Comparison of ENCODE assay signal across 8 cellular contexts in the genomic region with DNA sequence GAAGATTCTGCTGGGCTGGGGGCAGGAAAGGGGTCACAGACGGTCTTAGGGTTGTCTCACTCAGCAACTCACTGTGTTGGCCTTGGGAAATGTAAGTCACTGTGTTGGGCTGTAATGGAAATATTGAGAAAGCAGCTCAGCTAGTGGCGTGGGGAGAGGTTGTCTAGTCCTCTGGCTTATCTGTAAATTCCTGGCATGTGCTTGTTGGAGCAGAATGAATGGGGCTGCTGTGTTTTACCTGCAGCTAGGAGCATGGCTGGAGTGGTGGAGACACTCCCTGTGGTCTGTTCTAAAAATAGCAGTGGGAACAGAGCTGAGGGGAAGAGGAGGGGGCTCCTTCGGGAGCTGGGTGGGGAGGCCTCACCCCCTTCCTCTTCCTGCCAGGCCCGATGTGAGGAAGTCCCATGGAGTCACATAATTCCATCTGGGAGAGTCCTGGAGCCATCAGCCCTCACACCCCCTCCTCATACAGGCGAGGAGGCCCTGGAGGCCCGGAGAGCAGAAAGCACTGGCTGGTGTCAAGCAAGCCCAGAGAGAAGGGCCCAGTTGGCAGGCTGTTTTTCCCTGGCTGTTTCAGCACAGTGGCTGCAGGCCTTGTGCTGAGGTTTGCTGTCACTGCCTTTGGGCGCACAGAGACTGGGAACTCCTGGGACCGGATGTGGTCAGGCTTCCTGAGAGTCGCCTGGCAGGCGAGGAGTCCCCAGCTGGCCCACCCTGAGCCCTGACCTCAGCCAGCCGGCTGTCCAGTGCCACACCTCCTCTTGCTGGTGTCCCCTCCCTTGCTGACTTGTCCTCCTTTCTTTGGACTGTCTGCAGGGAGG.
DNase-seq lines count a peak whose midpoint lies in the region; ATAC-seq and TF ChIP-seq lines count a peak whose summit lies in the region.

No MANE protein-coding gene starts in this region.

- H3K4me3 Mint-ChIP-seq in activated T-helper 2 cell treated with anti-CD3 and anti-CD28 coated beads, Interferon-gamma antibody, Interleukin-2, Interleukin-4, amounts not matched to agents 10 μg/mL and 5 μg/mL and 100 μg/mL, durations not matched to agents 14 hours and 24 hours and 36 hours (ENCODE audit: low read depth), result no peak overlapping the region
- no peak overlapping the region for H3K4me3 Mint-ChIP-seq in progenitor cell of endocrine pancreas (ENCODE audit: low read depth)

- no peaks in the 10 kb centered on the region for H3K27me3 Mint-ChIP-seq in activated T-helper 2 cell treated with anti-CD3 and anti-CD28 coated beads, Interferon-gamma antibody, Interleukin-2, Interleukin-4, amounts not matched to agents 10 μg/mL and 5 μg/mL and 100 μg/mL, durations not matched to agents 14 hours and 24 hours and 36 hours (ENCODE audit: low read depth)
- H3K27me3 Mint-ChIP-seq in progenitor cell of endocrine pancreas, result no peaks in the 10 kb centered on the region

- no peaks in the 10 kb centered on the region for H3K9me3 Mint-ChIP-seq in activated T-helper 2 cell treated with anti-CD3 and anti-CD28 coated beads, Interferon-gamma antibody, Interleukin-2, Interleukin-4, amounts not matched to agents 10 μg/mL and 5 μg/mL and 100 μg/mL, durations not matched to agents 14 hours and 24 hours and 36 hours
- H3K9me3 Mint-ChIP-seq in progenitor cell of endocrine pancreas (ENCODE audit: low read depth), result no peaks in the 10 kb centered on the region

- peaks cover 37% of the 10 kb centered on the region for H3K36me3 Mint-ChIP-seq in activated T-helper 2 cell treated with anti-CD3 and anti-CD28 coated beads, Interferon-gamma antibody, Interleukin-2, Interleukin-4, amounts not matched to agents 10 μg/mL and 5 μg/mL and 100 μg/mL, durations not matched to agents 14 hours and 24 hours and 36 hours (ENCODE audit: low read depth)
- H3K36me3 Mint-ChIP-seq in progenitor cell of endocrine pancreas (ENCODE audit: insufficient read depth), result no peaks in the 10 kb centered on the region

- intact Hi-C loops in activated T-helper 2 cell treated with anti-CD3 and anti-CD28 coated beads, Interferon-gamma antibody, Interleukin-2, Interleukin-4, amounts not matched to agents 10 μg/mL and 5 μg/mL and 100 μg/mL, durations not matched to agents 14 hours and 24 hours and 36 hours (cut with micrococcal nuclease), result loop anchor here (1.0 kb wide), 2 partner anchors 25 to 31 kb away; no protein-coding TSS in a partner anchor
- intact Hi-C loops in cardiac septum (cut with DNase I), result loop anchor here (5.0 kb wide), 2 partner anchors 39 to 46 kb away; no protein-coding TSS in a partner anchor

- peak; percentile 69 for DNase-seq in activated CD8-positive, alpha-beta memory T cell treated with anti-CD3 and anti-CD28 coated beads for 24 hours
- no peak for DNase-seq in activated CD8-positive, alpha-beta memory T cell treated with anti-CD3 and anti-CD28 coated beads, Interleukin-2, amount 50 U/mL, for 48 hours
- DNase-seq in activated T-helper 2 cell treated with anti-CD3 and anti-CD28 coated beads, Interferon-gamma antibody, Interleukin-2, Interleukin-4, amounts not matched to agents 10 μg/mL and 5 μg/mL and 100 μg/mL, durations not matched to agents 14 hours and 24 hours and 36 hours (ENCODE audit: low spot score), result no peak
- DNase-seq in cardiac septum (ENCODE audit: low spot score) (peak; percentile 88), progenitor cell of endocrine pancreas (ENCODE audit: low spot score, unreplicated experiment) (no peak), SHP77 (lab: John Stamatoyannopoulos, UW) (no peak)

- H3K4me1 Mint-ChIP-seq in activated T-helper 2 cell treated with anti-CD3 and anti-CD28 coated beads, Interferon-gamma antibody, Interleukin-2, Interleukin-4, amounts not matched to agents 10 μg/mL and 5 μg/mL and 100 μg/mL, durations not matched to agents 14 hours and 24 hours and 36 hours (ENCODE audit: low read depth), result peaks cover 22% of the 10 kb centered on the region
- H3K4me1 Mint-ChIP-seq in progenitor cell of endocrine pancreas (ENCODE audit: low read depth), result peaks cover 40% of the 10 kb centered on the region

- H3K27ac Mint-ChIP-seq in activated T-helper 2 cell treated with anti-CD3 and anti-CD28 coated beads, Interferon-gamma antibody, Interleukin-2, Interleukin-4, amounts not matched to agents 10 μg/mL and 5 μg/mL and 100 μg/mL, durations not matched to agents 14 hours and 24 hours and 36 hours, result peak overlapping the region; percentile 82
- peak overlapping the region; percentile 89 for H3K27ac Mint-ChIP-seq in progenitor cell of endocrine pancreas

- ATAC-seq in GM18870 (IDR thresholded peaks at IDR 0.05; ENCODE audit: unreplicated experiment) (no peak), HG02642 (IDR thresholded peaks at IDR 0.05; ENCODE audit: poor library complexity, unreplicated experiment) (no peak)

- no peak for TF ChIP-seq CTCF in progenitor cell of endocrine pancreas (IDR thresholded peaks at IDR 0.05; ENCODE audit: unreplicated experiment)

Comparison
In these comparisons a context has a peak if more than half of its experiments do, and no peak if none do; other contexts are left out.
1. DNase-seq: peak in activated CD8-positive, alpha-beta memory T cell treated with anti-CD3 and anti-CD28 coated beads for 24 hours (single experiment) and cardiac septum (single experiment); none in activated CD8-positive, alpha-beta memory T cell treated with anti-CD3 and anti-CD28 coated beads, Interleukin-2, amount 50 U/mL, for 48 hours (single experiment), activated T-helper 2 cell treated with anti-CD3 and anti-CD28 coated beads, Interferon-gamma antibody, Interleukin-2, Interleukin-4, amounts not matched to agents 10 μg/mL and 5 μg/mL and 100 μg/mL, durations not matched to agents 14 hours and 24 hours and 36 hours (single experiment), progenitor cell of endocrine pancreas (single experiment) and SHP77 (0 of 2).